In the genomic region with DNA sequence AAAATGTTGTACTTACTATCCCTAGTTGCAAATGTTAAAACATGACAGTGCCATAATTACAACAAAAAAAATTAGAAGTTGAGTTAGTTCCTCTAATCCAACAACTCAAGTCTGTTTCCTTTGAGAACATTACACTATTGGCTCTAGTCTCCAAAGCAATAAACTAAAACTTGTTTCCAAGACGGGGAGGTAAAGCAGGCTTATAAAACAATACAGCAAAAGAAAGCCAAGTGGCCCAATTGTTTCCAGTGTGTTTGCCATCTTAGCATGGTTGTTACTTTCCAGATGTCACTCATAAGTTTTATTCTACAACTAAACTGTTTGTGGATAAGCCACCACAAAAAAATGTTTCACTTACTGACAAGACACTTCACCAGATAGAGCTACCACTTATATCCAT, we compare ENCODE assay signal across 30 cellular contexts. TPM values are rescaled to one million over a fixed set of nuclear protein-coding genes. Genes with fewer than 3 reads are reported as not detected.
DNase-seq lines count a peak whose midpoint lies in the region; ATAC-seq, FAIRE-seq and TF ChIP-seq lines count a peak whose summit lies in the region.
"Had no signal": no experiment of that assay in that cellular context is flagged by ENCODE, and none has a peak within 500 bp of the region (broad histone marks: within the 10 kb centered on the region; RNA-seq: fewer than 3 reads in every experiment).

No MANE protein-coding gene starts in this region.

- peaks cover 33% of the 10 kb centered on the region for H3K79me2 ChIP-seq in GM12878 (ENCODE audit: control insufficient read depth, insufficient read depth, low read length)

- no peak overlapping the region for H3K4me3 Mint-ChIP-seq in activated CD8-positive, alpha-beta memory T cell treated with anti-CD3 and anti-CD28 coated beads, Interleukin-2, amount 10 ng/mL, durations not matched to agents 7 days and 5 days
- no peak overlapping the region for H3K4me3 Mint-ChIP-seq in IgD-negative memory B cell
- H3K4me3 Mint-ChIP-seq in natural killer cell treated with Interleukin-12 subunit alpha and Interleukin-12 subunit beta and Interleukin-15 and Interleukin-18, amount 100 ng/mL, for 72 hours: peak overlapping the region; percentile 85
- H3K4me3 Mint-ChIP-seq: CD8-positive, alpha-beta memory T cell; T-helper 17 cell had no signal

- no peaks in the 10 kb centered on the region for H3K27me3 ChIP-seq in GM12878 (replicated peaks in 1 of 2; ENCODE audit: control insufficient read depth in 2 of 2, insufficient read depth in 2 of 2, low read length in 1 of 2)
- no peaks in the 10 kb centered on the region for H3K27me3 ChIP-seq in HAP-1 (ENCODE audit: low read depth)
- H3K27me3 ChIP-seq: BE2C, brain microvascular endothelial cell, gastrocnemius medialis, tibial nerve had no signal

- intact Hi-C loops in GM12878 (cut with micrococcal nuclease; ENCODE audit: unreplicated experiment): no loop called here

- DNase-seq in activated CD8-positive, alpha-beta memory T cell treated with anti-CD3 and anti-CD28 coated beads, Interleukin-2, amount 10 ng/mL, durations not matched to agents 7 days and 5 days: no peak
- no peak for DNase-seq in activated CD8-positive, alpha-beta memory T cell treated with anti-CD3 and anti-CD28 coated beads, Interleukin-2, amount 50 U/mL, for 4 hours
- DNase-seq in GM12878 (ENCODE audit: low read depth, low spot score) (no peak), HAP-1 (ENCODE audit: low spot score in 2 of 2) (no peak), mucosa of gallbladder (ENCODE audit: low spot score) (no peak)
- DNase-seq in natural killer cell treated with Interleukin-12 subunit alpha and Interleukin-12 subunit beta and Interleukin-15 and Interleukin-18, amount 100 ng/mL, for 72 hours (ENCODE audit: low spot score): no peak
- DNase-seq: ACHN; activated naive CD4-positive, alpha-beta T cell treated with anti-CD3 and anti-CD28 coated beads, Interleukin-2, amount 50 U/mL, for 16 hours; activated T-cell treated with anti-CD3 and anti-CD28 coated beads, Interleukin-2, amount 50 U/mL, for 48 hours; amygdala; BE2C; brain microvascular endothelial cell; CD8-positive, alpha-beta memory T cell; DMS 273 treated with DMSO at 0.1 percent for 48 hours; gastrocnemius medialis; KG1; NCI-H1417; NCI-H2029; NCI-H524; PC-9; posterior cingulate gyrus; SK-N-SH; stimulated activated CD4-positive, alpha-beta T cell treated with anti-CD3 and anti-CD28 coated beads, Interleukin-2, amount 100 ng/mL, for 48 hours; T-helper 17 cell had no signal

- CTCF ChIA-PET in activated CD8-positive, alpha-beta memory T cell treated with anti-CD3 and anti-CD28 coated beads, Interleukin-2, amount 10 ng/mL, durations not matched to agents 7 days and 5 days (lab: Charles Lee): no interaction called here
- CTCF ChIA-PET in GM12878 (lab: Yijun Ruan, JAX): interaction anchor here (1.2 kb wide), 1 partner anchor 17 kb away, joined by 3 read pairs; no protein-coding TSS in a partner anchor

- peak overlapping the region; percentile 2; the same call in 1 of the 2 replicates for H3K4me2 ChIP-seq in GM12878 (ENCODE audit: control insufficient read depth, insufficient read depth)
- H3K4me2 ChIP-seq: PC-9, SK-N-SH had no signal

- SMC1A ChIA-PET in GM12878 (lab: Charles Lee; ENCODE audit: uncharacterized antibody, unreplicated experiment): interaction anchor here (0.9 to 2.2 kb wide), 3 partner anchors 9 to 66 kb away, joined by 3 to 8 read pairs (median 4); no protein-coding TSS in a partner anchor

- H3K36me3 Mint-ChIP-seq in activated CD8-positive, alpha-beta memory T cell treated with anti-CD3 and anti-CD28 coated beads, Interleukin-2, amount 10 ng/mL, durations not matched to agents 7 days and 5 days: peaks cover 78% of the 10 kb centered on the region
- H3K36me3 Mint-ChIP-seq in IgD-negative memory B cell: peaks cover 7% of the 10 kb centered on the region
- H3K36me3 Mint-ChIP-seq in natural killer cell treated with Interleukin-12 subunit alpha and Interleukin-12 subunit beta and Interleukin-15 and Interleukin-18, amount 100 ng/mL, for 72 hours: peaks cover 48% of the 10 kb centered on the region

- H2AFZ ChIP-seq in GM12878 (ENCODE audit: control insufficient read depth, low read depth, low read length): no peak overlapping the region
- H2AFZ ChIP-seq: PC-9 had no signal

- H3K27me3 Mint-ChIP-seq in activated CD8-positive, alpha-beta memory T cell treated with anti-CD3 and anti-CD28 coated beads, Interleukin-2, amount 10 ng/mL, durations not matched to agents 7 days and 5 days: no peaks in the 10 kb centered on the region
- no peaks in the 10 kb centered on the region for H3K27me3 Mint-ChIP-seq in IgD-negative memory B cell
- H3K27me3 Mint-ChIP-seq in natural killer cell treated with Interleukin-12 subunit alpha and Interleukin-12 subunit beta and Interleukin-15 and Interleukin-18, amount 100 ng/mL, for 72 hours: no peaks in the 10 kb centered on the region
- H3K27me3 Mint-ChIP-seq: CD8-positive, alpha-beta memory T cell; T-helper 17 cell had no signal

- TF ChIP-seq RAD21 in GM12878 (IDR thresholded peaks at IDR 0.05; ENCODE audit: insufficient read depth, low read depth, low read length): no peak

- no peak for ATAC-seq in activated CD8-positive, alpha-beta memory T cell treated with anti-CD3 and anti-CD28 coated beads, Interleukin-2, amount 10 ng/mL, durations not matched to agents 7 days and 5 days
- ATAC-seq in GM12878: no peak
- no peak for ATAC-seq in natural killer cell treated with Interleukin-12 subunit alpha and Interleukin-12 subunit beta and Interleukin-15 and Interleukin-18, amount 100 ng/mL, for 72 hours
- no peak for ATAC-seq in HG03280 (IDR thresholded peaks at IDR 0.05; ENCODE audit: unreplicated experiment)
- ATAC-seq: gastrocnemius medialis, Right ventricle myocardium inferior, sciatic nerve, T-helper 17 cell had no signal

- in situ Hi-C loops in GM12878 (cut with MboI): no loop called here
- in situ Hi-C loops in HAP-1 (cut with MboI; ENCODE audit: low sequenced_read_pairs): no loop called here

- peak overlapping the region; percentile 86 for H3K27ac Mint-ChIP-seq in activated CD8-positive, alpha-beta memory T cell treated with anti-CD3 and anti-CD28 coated beads, Interleukin-2, amount 10 ng/mL, durations not matched to agents 7 days and 5 days
- H3K27ac Mint-ChIP-seq in IgD-negative memory B cell: peak overlapping the region in 2 of 3 donors; percentile 4 to 9
- H3K27ac Mint-ChIP-seq in natural killer cell treated with Interleukin-12 subunit alpha and Interleukin-12 subunit beta and Interleukin-15 and Interleukin-18, amount 100 ng/mL, for 72 hours: peak overlapping the region; percentile 89 to 96
- H3K27ac Mint-ChIP-seq: T-helper 17 cell had no signal

- peaks cover 7% of the 10 kb centered on the region for H3K4me1 ChIP-seq in GM12878 (ENCODE audit: control insufficient read depth, insufficient read depth, low read length)
- H3K4me1 ChIP-seq in HAP-1: peaks cover 15% of the 10 kb centered on the region
- H3K4me1 ChIP-seq: BE2C had no signal

- no peak for FAIRE-seq in GM12878 (lab: Jason Lieb, UNC)
- FAIRE-seq: H1 had no signal

- H3K9me3 Mint-ChIP-seq in activated CD8-positive, alpha-beta memory T cell treated with anti-CD3 and anti-CD28 coated beads, Interleukin-2, amount 10 ng/mL, durations not matched to agents 7 days and 5 days (ENCODE audit: low read depth): peaks cover 25% of the 10 kb centered on the region
- H3K9me3 Mint-ChIP-seq in IgD-negative memory B cell: no peaks in the 10 kb centered on the region
- peaks cover 6% of the 10 kb centered on the region for H3K9me3 Mint-ChIP-seq in natural killer cell treated with Interleukin-12 subunit alpha and Interleukin-12 subunit beta and Interleukin-15 and Interleukin-18, amount 100 ng/mL, for 72 hours
- H3K9me3 Mint-ChIP-seq: CD8-positive, alpha-beta memory T cell had no signal

- RAD21 ChIA-PET in GM12878 (lab: Charles Lee; ENCODE audit: unreplicated experiment): no interaction called here

- H3K27ac ChIP-seq in GM12878 (ENCODE audit: control insufficient read depth, insufficient read depth): no peak overlapping the region
- H3K27ac ChIP-seq: brain microvascular endothelial cell, gastrocnemius medialis, PC-9 had no signal

- H3K9ac ChIP-seq in GM12878 (ENCODE audit: control insufficient read depth, insufficient read depth, low read length): no peak overlapping the region
- H3K9ac ChIP-seq: SK-N-SH had no signal

- no peak for TF ChIP-seq POLR2A in GM12878 (IDR thresholded peaks at IDR 0.05; ENCODE audit: low read depth, low read length)

- peaks cover 69% of the 10 kb centered on the region for H3K4me1 Mint-ChIP-seq in activated CD8-positive, alpha-beta memory T cell treated with anti-CD3 and anti-CD28 coated beads, Interleukin-2, amount 10 ng/mL, durations not matched to agents 7 days and 5 days
- H3K4me1 Mint-ChIP-seq in IgD-negative memory B cell: peaks cover 28 to 36% (median 28%) of the 10 kb centered on the region in 3 donors
- H3K4me1 Mint-ChIP-seq in natural killer cell treated with Interleukin-12 subunit alpha and Interleukin-12 subunit beta and Interleukin-15 and Interleukin-18, amount 100 ng/mL, for 72 hours (ENCODE audit: low read depth in 2 of 2): peaks cover 72 to 74% of the 10 kb centered on the region in 2 donors

- no peak for TF ChIP-seq CTCF in GM12878 (IDR thresholded peaks at IDR 0.05 in 2 of 3, conservative IDR thresholded peaks at IDR 0.05 in 1 of 3; ENCODE audit: control insufficient read depth in 2 of 3, extremely low read depth in 1 of 3, insufficient read depth in 1 of 3, low read depth in 3 of 3, low read length in 3 of 3)

- BruUV-seq in GM12878 (replicated peaks; lab: Mats Ljungman, UMichigan): no TSS peak

- H3K36me3 ChIP-seq in GM12878 (ENCODE audit: control insufficient read depth in 2 of 2, insufficient read depth in 2 of 2, low read length in 1 of 2) (peaks cover 0 to 6% of the 10 kb centered on the region in 2 experiments; a peak in 2 of 4 replicates), HAP-1 (replicated peaks) (peaks cover 6% of the 10 kb centered on the region)

- TF ChIP-seq EP300 in GM12878 (IDR thresholded peaks at IDR 0.05; ENCODE audit: borderline replicate concordance in 1 of 2, control insufficient read depth in 1 of 2, low read depth in 2 of 2, low read length in 2 of 2): no peak

- H3K4me3 ChIP-seq in GM12878 (peak overlapping the region; percentile 3; the same call in 1 of the 2 replicates), HAP-1 (no peak overlapping the region)
- H3K4me3 ChIP-seq: gastrocnemius medialis, PC-9, tibial nerve had no signal

- POLR2A ChIA-PET in GM12878 (lab: Charles Lee): no interaction called here

- 100% methylated on average over 1 of the region's 1 CpG for WGBS in GM12878 (ENCODE audit: insufficient coverage, insufficient replicate concordance, low lambda C conversion rate, missing lambda C conversion rate)

- H4K20me1 ChIP-seq in GM12878 (ENCODE audit: control insufficient read depth, insufficient read depth): no peaks in the 10 kb centered on the region

- peaks cover 1% of the 10 kb centered on the region; the same call in 1 of the 3 replicates for H3K9me3 ChIP-seq in GM12878 (replicated peaks; ENCODE audit: control insufficient read depth, insufficient read depth, low read length)
- no peaks in the 10 kb centered on the region for H3K9me3 ChIP-seq in HAP-1
- H3K9me3 ChIP-seq: BE2C, gastrocnemius medialis, SK-N-SH, tibial nerve had no signal

RNA-seq across cellular contexts. Expression of a gene that starts 11.5 kb away (rescaled TPM):
- 10 to 100 TPM; 38.5 to 49.8 TPM for total RNA-seq in activated CD8-positive, alpha-beta memory T cell treated with anti-CD3 and anti-CD28 coated beads, Interleukin-2, amount 10 ng/mL, durations not matched to agents 7 days and 5 days
- polyA plus RNA-seq in IgD-negative memory B cell (19.3 TPM), GM12878 (2011; rRNA removed) (29.9 and 53.8 TPM in 2 replicates), GM12878 (2014; fragmentation: Illumina TruSeq; extraction: Trizol) (35.4 and 46.5 TPM in 2 replicates), GM12878 (2014; fragmentation: Nextera tagmentation; extraction: Ambion mirVana) (10 to 100 TPM; 18.9 to 21.8 TPM), GM12878 (2014; rRNA removed) (20.4 and 24.1 TPM in 2 replicates), GM12878 (2016; fragmentation: Nextera tagmentation; extraction: Ambion mirVana) (10 to 100 TPM; 25.9 to 27.5 TPM)
- total RNA-seq in GM12878 (2013; cell fraction: nucleolus; rRNA removed): 20.3 and 23.6 TPM in 2 replicates
- total RNA-seq in GM12878 (2014; rRNA removed) (16.9 and 17.1 TPM in 2 replicates), GM12878 (2014; rRNA removed; fragmentation: Illumina TruSeq; extraction: Trizol) (24.4 and 25.3 TPM in 2 replicates), GM12878 (2021) (27.8 and 28.2 TPM in 2 replicates), mucosa of gallbladder (19.1 TPM)
- polyA plus RNA-seq in GM12878 (2011; ENCODE audit: low read depth): 17.2 TPM
- polyA plus RNA-seq in GM12878 (2011; cell fraction: cytosol; rRNA removed): 12.7 and 18.9 TPM in 2 replicates
- 24.1 and 28.2 TPM in 2 replicates for polyA plus RNA-seq in GM12878 (2011; cell fraction: nucleus; rRNA removed)
- 29.3 and 34.1 TPM in 2 replicates for polyA plus RNA-seq in GM12878 (2012)
- polyA minus RNA-seq in GM12878 (2011; rRNA and poly(A)+ RNA removed): 16.3 and 25.2 TPM in 2 replicates
- polyA minus RNA-seq in GM12878 (2011; cell fraction: cytosol; rRNA and poly(A)+ RNA removed): 10.7 and 12.5 TPM in 2 replicates
- 6.3 and 8.2 TPM in 2 replicates for polyA minus RNA-seq in GM12878 (2011; cell fraction: nucleus; rRNA and poly(A)+ RNA removed)
- total RNA-seq in natural killer cell treated with Interleukin-12 subunit alpha and Interleukin-12 subunit beta and Interleukin-15 and Interleukin-18, amount 100 ng/mL, for 72 hours: 10 to 100 TPM; 28.0 to 32.6 TPM

RNA-seq across cellular contexts. Expression of a gene that starts 11.5 kb away (rescaled TPM):
- 10 to 100 TPM; 17.6 to 26.5 TPM for total RNA-seq in activated CD8-positive, alpha-beta memory T cell treated with anti-CD3 and anti-CD28 coated beads, Interleukin-2, amount 10 ng/mL, durations not matched to agents 7 days and 5 days
- polyA plus RNA-seq in IgD-negative memory B cell: 11.2 TPM
- total RNA-seq in GM12878 (2013; cell fraction: nucleolus; rRNA removed): 39.7 and 42.9 TPM in 2 replicates
- total RNA-seq in GM12878 (2014; rRNA removed): 6.9 and 8.3 TPM in 2 replicates
- total RNA-seq in GM12878 (2014; rRNA removed; fragmentation: Illumina TruSeq; extraction: Trizol): 9.7 and 10.4 TPM in 2 replicates
- 13.9 TPM in 2 replicates for total RNA-seq in GM12878 (2021)
- 4.1 TPM for polyA plus RNA-seq in GM12878 (2011; ENCODE audit: low read depth)
- 6.5 and 7.4 TPM in 2 replicates for polyA plus RNA-seq in GM12878 (2011; rRNA removed)
- polyA plus RNA-seq in GM12878 (2011; cell fraction: cytosol; rRNA removed): 2.9 and 3.5 TPM in 2 replicates
- polyA plus RNA-seq in GM12878 (2011; cell fraction: nucleus; rRNA removed): 5.2 and 6.4 TPM in 2 replicates
- 6.3 and 7.0 TPM in 2 replicates for polyA plus RNA-seq in GM12878 (2012)
- 9.2 and 11.8 TPM in 2 replicates for polyA plus RNA-seq in GM12878 (2014; fragmentation: Illumina TruSeq; extraction: Trizol)
- polyA plus RNA-seq in GM12878 (2014; fragmentation: Nextera tagmentation; extraction: Ambion mirVana): 1 to 10 TPM; 3.5 to 4.0 TPM
- 3.8 and 4.4 TPM in 2 replicates for polyA plus RNA-seq in GM12878 (2014; rRNA removed)
- polyA plus RNA-seq in GM12878 (2016; fragmentation: Nextera tagmentation; extraction: Ambion mirVana): 1 to 10 TPM; 9.3 to 10.0 TPM
- polyA minus RNA-seq in GM12878 (2011; rRNA and poly(A)+ RNA removed): 9.2 and 12.8 TPM in 2 replicates
- 2.9 and 3.7 TPM in 2 replicates for polyA minus RNA-seq in GM12878 (2011; cell fraction: cytosol; rRNA and poly(A)+ RNA removed)
- polyA minus RNA-seq in GM12878 (2011; cell fraction: nucleus; rRNA and poly(A)+ RNA removed): 9.3 and 16.5 TPM in 2 replicates
- total RNA-seq in natural killer cell treated with Interleukin-12 subunit alpha and Interleukin-12 subunit beta and Interleukin-15 and Interleukin-18, amount 100 ng/mL, for 72 hours: 10 to 100 TPM; 30.1 to 30.9 TPM
- total RNA-seq in mucosa of gallbladder: 16.7 TPM

RNA-seq across cellular contexts. Expression of a gene that starts 41.7 kb away (rescaled TPM):
- total RNA-seq in activated CD8-positive, alpha-beta memory T cell treated with anti-CD3 and anti-CD28 coated beads, Interleukin-2, amount 10 ng/mL, durations not matched to agents 7 days and 5 days: 10 to 100 TPM; 32.0 to 38.6 TPM
- polyA plus RNA-seq in IgD-negative memory B cell (2.9 TPM), GM12878 (2011; rRNA removed) (3.1 and 3.8 TPM in 2 replicates), GM12878 (2014; fragmentation: Illumina TruSeq; extraction: Trizol) (2.1 and 5.7 TPM in 2 replicates), GM12878 (2014; fragmentation: Nextera tagmentation; extraction: Ambion mirVana) (1 to 10 TPM in 1 of 2 experiments, under 1 TPM in 1; 0.32 to 1.2 TPM), GM12878 (2014; rRNA removed) (1.2 and 1.4 TPM in 2 replicates), GM12878 (2016; fragmentation: Nextera tagmentation; extraction: Ambion mirVana) (under 1 TPM; 0.21 to 0.98 TPM)
- 16.5 and 17.1 TPM in 2 replicates for total RNA-seq in GM12878 (2013; cell fraction: nucleolus; rRNA removed)
- total RNA-seq in GM12878 (2014; rRNA removed) (2.6 TPM in 2 replicates), GM12878 (2014; rRNA removed; fragmentation: Illumina TruSeq; extraction: Trizol) (2.7 and 3.3 TPM in 2 replicates), GM12878 (2021) (1.8 and 2.4 TPM in 2 replicates), mucosa of gallbladder (58.1 TPM)
- 3.2 TPM for polyA plus RNA-seq in GM12878 (2011; ENCODE audit: low read depth)
- polyA plus RNA-seq in GM12878 (2011; cell fraction: cytosol; rRNA removed): 1.2 and 2.2 TPM in 2 replicates
- 3.2 and 5.2 TPM in 2 replicates for polyA plus RNA-seq in GM12878 (2011; cell fraction: nucleus; rRNA removed)
- polyA plus RNA-seq in GM12878 (2012): 1.8 and 2.9 TPM in 2 replicates
- polyA minus RNA-seq in GM12878 (2011; rRNA and poly(A)+ RNA removed): 3.3 and 4.2 TPM in 2 replicates
- 0.73 and 0.94 TPM in 2 replicates for polyA minus RNA-seq in GM12878 (2011; cell fraction: cytosol; rRNA and poly(A)+ RNA removed)
- 3.5 and 3.7 TPM in 2 replicates for polyA minus RNA-seq in GM12878 (2011; cell fraction: nucleus; rRNA and poly(A)+ RNA removed)
- 10 to 100 TPM; 36.6 to 88.6 TPM for total RNA-seq in natural killer cell treated with Interleukin-12 subunit alpha and Interleukin-12 subunit beta and Interleukin-15 and Interleukin-18, amount 100 ng/mL, for 72 hours
- total RNA-seq: H1 had no signal
- polyA plus RNA-seq: H1 had no signal

Comparison
In these comparisons a context has a peak if more than half of its experiments do, and no peak if none do; other contexts are left out.
1. H3K27ac Mint-ChIP-seq: peak in every context shown above with its lines; median percentile 92 in natural killer cell treated with Interleukin-12 subunit alpha and Interleukin-12 subunit beta and Interleukin-15 and Interleukin-18, amount 100 ng/mL, for 72 hours; 86 in activated CD8-positive, alpha-beta memory T cell treated with anti-CD3 and anti-CD28 coated beads, Interleukin-2, amount 10 ng/mL, durations not matched to agents 7 days and 5 days; 6 in IgD-negative memory B cell.